ENCODE assay signal across 1 cellular context in genomic region chr18:9561774-9562173, GRCh38.
TF ChIP-seq lines count a peak whose summit lies in the region.

No MANE protein-coding gene starts in this region.

TF ChIP-seq in HepG2, 621 proteins besides CTCF, POLR2A, EP300 and RAD21 (continued from another document):
- TF ChIP-seq REXO4 (CRISPR knock-in tag; IDR thresholded peaks at IDR 0.05; ENCODE audit: borderline replicate concordance) (no peak), ZSCAN22 (CRISPR knock-in tag; IDR thresholded peaks at IDR 0.05) (no peak), ZNF484 (CRISPR knock-in tag; IDR thresholded peaks at IDR 0.05; ENCODE audit: borderline replicate concordance, low read depth) (no peak), ZGPAT (CRISPR knock-in tag; IDR thresholded peaks at IDR 0.05) (no peak), ZKSCAN1 (IDR thresholded peaks at IDR 0.05; ENCODE audit: low read length) (no peak), ZNF574 (CRISPR knock-in tag; IDR thresholded peaks at IDR 0.05) (no peak), ZNF180 (CRISPR knock-in tag; IDR thresholded peaks at IDR 0.05; ENCODE audit: borderline replicate concordance, low read depth) (no peak), MXD1 (CRISPR knock-in tag; IDR thresholded peaks at IDR 0.05) (no peak), SRSF1 (optimal IDR thresholded peaks at IDR 0.05; ENCODE audit: low read depth, low read length) (no peak)
